ENCODE assay signal across 17 cellular contexts in the genomic region with DNA sequence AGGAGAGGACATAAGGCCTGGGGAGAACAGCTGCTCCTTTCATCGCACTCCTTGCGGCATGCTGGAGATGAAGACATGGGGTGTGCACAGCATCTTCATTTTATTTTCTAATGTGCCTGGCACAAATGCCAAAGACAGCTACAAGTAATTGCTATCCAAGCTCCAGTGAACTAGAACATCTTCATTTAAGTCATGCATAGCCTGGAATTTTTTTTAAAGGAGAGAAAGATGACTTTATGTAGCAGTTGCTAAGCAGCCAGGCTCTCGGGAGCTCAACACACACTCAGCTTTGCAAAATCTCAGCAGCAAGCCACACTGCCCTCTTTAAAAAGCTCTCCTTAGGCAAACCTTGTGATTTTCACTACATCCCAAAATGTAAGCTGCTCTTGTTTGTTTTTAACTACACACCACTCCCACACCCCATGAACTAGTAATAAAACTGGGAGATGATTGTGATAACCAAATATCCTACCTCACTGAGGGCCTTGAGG.
A peak's percentile ranks its signal among the peaks of the same experiment; 100 is the strongest.
DNase-seq lines count a peak whose midpoint lies in the region; ATAC-seq and TF ChIP-seq lines count a peak whose summit lies in the region.
"Had no signal": no experiment of that assay in that cellular context is flagged by ENCODE, and none has a peak within 500 bp of the region (broad histone marks: within the 10 kb centered on the region; RNA-seq: fewer than 3 reads in every experiment).

No MANE protein-coding gene starts in this region.

- H4K20me1 ChIP-seq in GM23248 (ENCODE audit: insufficient read depth) = no peaks in the 10 kb centered on the region

- no peaks in the 10 kb centered on the region for H3K36me3 ChIP-seq in GM23248 (ENCODE audit: low read depth)
- H3K36me3 ChIP-seq: brain microvascular endothelial cell, Peyer's patch, tibial artery had no signal

- H3K27me3 Mint-ChIP-seq in glutamatergic neuron (ENCODE audit: unreplicated experiment) = peaks cover 2% of the 10 kb centered on the region
- H3K27me3 Mint-ChIP-seq: activated CD8-positive, alpha-beta memory T cell treated with anti-CD3 and anti-CD28 coated beads, Interleukin-2, amount 10 ng/mL, durations not matched to agents 7 days and 5 days had no signal

- no peaks in the 10 kb centered on the region for H3F3A ChIP-seq in GM23248 (ENCODE audit: insufficient read depth)

- H3K4me3 Mint-ChIP-seq in glutamatergic neuron (ENCODE audit: unreplicated experiment) = no peak overlapping the region
- H3K4me3 Mint-ChIP-seq: activated CD8-positive, alpha-beta memory T cell treated with anti-CD3 and anti-CD28 coated beads, Interleukin-2, amount 10 ng/mL, durations not matched to agents 7 days and 5 days; CD8-positive, alpha-beta T cell had no signal

- 47 to 53% methylated on average over 3 of the region's 3 CpGs for WGBS in GM23248 (ENCODE audit: low coverage in 1 of 2, low lambda C conversion rate in 2 of 2, missing lambda C conversion rate in 2 of 2), 2 experiments

- no peaks in the 10 kb centered on the region for H3K79me2 ChIP-seq in GM23248 (ENCODE audit: insufficient read depth)

- no peak overlapping the region for H3K4me2 ChIP-seq in GM23248 (ENCODE audit: unreplicated experiment)

- no peaks in the 10 kb centered on the region for H3K9me3 ChIP-seq in GM23248 (ENCODE audit: low read depth)
- H3K9me3 ChIP-seq: Peyer's patch, tibial artery had no signal

- no peak overlapping the region for H3K27ac ChIP-seq in GM23248
- H3K27ac ChIP-seq: brain microvascular endothelial cell, foreskin keratinocyte, Peyer's patch, tibial artery had no signal

- DNase-seq in GM23248 (peak; percentile 44), NCI-H526 (lab: John Stamatoyannopoulos, UW) (peak; percentile 55 to 70), glutamatergic neuron (no peak), putamen (ENCODE audit: low spot score) (peak; percentile 37), AG08396 (ENCODE audit: low spot score) (no peak), NCI-H1048 (lab: John Stamatoyannopoulos, UW) (no peak)
- DNase-seq: activated CD8-positive, alpha-beta memory T cell treated with anti-CD3 and anti-CD28 coated beads, Interleukin-2, amount 10 ng/mL, durations not matched to agents 7 days and 5 days; brain microvascular endothelial cell; CD8-positive, alpha-beta T cell; foreskin keratinocyte; GF-D8; MM.1S; Peyer's patch; stimulated activated CD4-positive, alpha-beta T cell treated with anti-CD3 and anti-CD28 coated beads, Interleukin-2, amount 100 ng/mL, for 24 hours; T-helper 1 cell; tibial artery had no signal

- H3K4me3 ChIP-seq in GM23248 = no peak overlapping the region
- H3K4me3 ChIP-seq: Peyer's patch, tibial artery had no signal

- H3K9me2 ChIP-seq in GM23248 (ENCODE audit: insufficient read depth) = no peaks in the 10 kb centered on the region

- TF ChIP-seq CTCF in glutamatergic neuron (IDR thresholded peaks at IDR 0.05; ENCODE audit: partially characterized antibody, unreplicated experiment) = no peak

- H3K9ac ChIP-seq in GM23248 = no peak overlapping the region

- H3K4me1 Mint-ChIP-seq in glutamatergic neuron (ENCODE audit: low read depth, unreplicated experiment) = peaks cover 25% of the 10 kb centered on the region
- H3K4me1 Mint-ChIP-seq: activated CD8-positive, alpha-beta memory T cell treated with anti-CD3 and anti-CD28 coated beads, Interleukin-2, amount 10 ng/mL, durations not matched to agents 7 days and 5 days had no signal

- in situ Hi-C loops in GM23248 (cut with MboI) = no loop called here

- no peaks in the 10 kb centered on the region for H3K27me3 ChIP-seq in GM23248 (replicated peaks; ENCODE audit: insufficient read depth)
- H3K27me3 ChIP-seq: brain microvascular endothelial cell, foreskin keratinocyte, Peyer's patch, tibial artery had no signal

- no peak for ATAC-seq in HG03159 (IDR thresholded peaks at IDR 0.05; ENCODE audit: unreplicated experiment)
- ATAC-seq: activated CD8-positive, alpha-beta memory T cell treated with anti-CD3 and anti-CD28 coated beads, Interleukin-2, amount 10 ng/mL, durations not matched to agents 7 days and 5 days; CD8-positive, alpha-beta T cell; foreskin keratinocyte had no signal

- H2AFZ ChIP-seq in GM23248 = no peak overlapping the region

- peaks cover 2% of the 10 kb centered on the region for H3K9me3 Mint-ChIP-seq in glutamatergic neuron (ENCODE audit: unreplicated experiment)
- H3K9me3 Mint-ChIP-seq: CD8-positive, alpha-beta T cell had no signal

- peak overlapping the region; percentile 3 for H3K27ac Mint-ChIP-seq in glutamatergic neuron (ENCODE audit: unreplicated experiment)
- H3K27ac Mint-ChIP-seq: activated CD8-positive, alpha-beta memory T cell treated with anti-CD3 and anti-CD28 coated beads, Interleukin-2, amount 10 ng/mL, durations not matched to agents 7 days and 5 days; CD8-positive, alpha-beta T cell had no signal

- no peaks in the 10 kb centered on the region for H3K36me3 Mint-ChIP-seq in glutamatergic neuron (ENCODE audit: unreplicated experiment)
- H3K36me3 Mint-ChIP-seq: activated CD8-positive, alpha-beta memory T cell treated with anti-CD3 and anti-CD28 coated beads, Interleukin-2, amount 10 ng/mL, durations not matched to agents 7 days and 5 days; CD8-positive, alpha-beta T cell had no signal

- H3K4me1 ChIP-seq in GM23248 (ENCODE audit: insufficient read depth) = no peaks in the 10 kb centered on the region
- H3K4me1 ChIP-seq: foreskin keratinocyte, Peyer's patch, tibial artery had no signal

Comparison
In these comparisons a context has a peak if more than half of its experiments do, and no peak if none do; other contexts are left out.
1. DNase-seq: peak in GM23248 (single experiment), NCI-H526 (2 of 2) and putamen (single experiment); none in glutamatergic neuron (single experiment), AG08396 (single experiment) and NCI-H1048 (single experiment).